2 cellular contexts compared by ENCODE assay signal in genomic region chr12:92034858-92035401, GRCh38.
TF ChIP-seq lines count a peak whose summit lies in the region.

No MANE protein-coding gene starts in this region.

TF ChIP-seq in SK-N-SH, 30 proteins besides CTCF, POLR2A, EP300 and RAD21 (continued from another document):
- TF ChIP-seq FOSL2 (IDR thresholded peaks at IDR 0.05; ENCODE audit: borderline replicate concordance, low read depth) (no peak), MXI1 (IDR thresholded peaks at IDR 0.05; ENCODE audit: low read depth, low read length) (peak; percentile 97), ELF1 (IDR thresholded peaks at IDR 0.05) (no peak), SMC3 (IDR thresholded peaks at IDR 0.05; ENCODE audit: low read depth, low read length) (no peak), CHD2 (IDR thresholded peaks at IDR 0.05; ENCODE audit: low read length, partially characterized antibody) (peak; percentile 55), GABPA (IDR thresholded peaks at IDR 0.05; ENCODE audit: low read depth) (no peak), REST (IDR thresholded peaks at IDR 0.05; ENCODE audit: low read depth, low read length) (no peak), EZH2phosphoT487 (IDR thresholded peaks at IDR 0.05; ENCODE audit: borderline replicate concordance, low read depth) (no peak), JUND (IDR thresholded peaks at IDR 0.05) (peak; percentile 16; the same call in 1 of the 2 replicates), FOXJ3 (CRISPR knock-in tag; IDR thresholded peaks at IDR 0.05) (peak; percentile 86), YY1 (IDR thresholded peaks at IDR 0.05; ENCODE audit: low read depth) (no peak), FOXM1 (IDR thresholded peaks at IDR 0.05; ENCODE audit: low read depth) (no peak), POLR2AphosphoS5 (IDR thresholded peaks at IDR 0.05; ENCODE audit: low read depth, low read length) (no peak), NRF1 (IDR thresholded peaks at IDR 0.05; ENCODE audit: low read depth, low read length) (no peak), ZBTB33 (IDR thresholded peaks at IDR 0.05; ENCODE audit: borderline replicate concordance, low read depth) (no peak), GATA2 (CRISPR knock-in tag; IDR thresholded peaks at IDR 0.05) (no peak), SIN3A (IDR thresholded peaks at IDR 0.05; ENCODE audit: borderline replicate concordance, low read depth, low read length) (no peak), TCF12 (IDR thresholded peaks at IDR 0.05) (peak; percentile 80), RCOR1 (IDR thresholded peaks at IDR 0.05; ENCODE audit: low read length) (peak; percentile 83), TEAD4 (IDR thresholded peaks at IDR 0.05; ENCODE audit: borderline replicate concordance, insufficient read depth) (no peak), USF2 (IDR thresholded peaks at IDR 0.05; ENCODE audit: borderline replicate concordance, low read depth, low read length) (no peak), TAF1 (IDR thresholded peaks at IDR 0.05; ENCODE audit: borderline replicate concordance, low read depth, low read length) (no peak), PBX3 (IDR thresholded peaks at IDR 0.05) (peak; percentile 80), RXRA (IDR thresholded peaks at IDR 0.05; ENCODE audit: borderline replicate concordance, low read depth) (no peak), NFIC (IDR thresholded peaks at IDR 0.05; ENCODE audit: borderline replicate concordance) (peak; percentile 71), MEF2A (IDR thresholded peaks at IDR 0.05; ENCODE audit: borderline replicate concordance, low read depth) (no peak)
TF ChIP-seq in SK-N-SH: peak in this region for 10.

TF ChIP-seq in K562, 482 proteins besides CTCF, POLR2A, EP300 and RAD21 (continued from another document and continues in another):
- TF ChIP-seq MGA (IDR thresholded peaks at IDR 0.05) (peak; percentile 21; the same call in 1 of the 2 replicates), RBM22 (IDR thresholded peaks at IDR 0.05; ENCODE audit: low read depth, low read length, poor library complexity, severe bottlenecking) (no peak), ZNF324 (CRISPR knock-in tag; IDR thresholded peaks at IDR 0.05) (no peak), ZNF668 (CRISPR knock-in tag; IDR thresholded peaks at IDR 0.05) (no peak), CREM (IDR thresholded peaks at IDR 0.05; ENCODE audit: low read depth) (no peak), MEF2D (tag; conservative IDR thresholded peaks at IDR 0.05; ENCODE audit: low read depth) (no peak), SMC3 (conservative IDR thresholded peaks at IDR 0.05; ENCODE audit: insufficient read depth, low read depth, low read length) (no peak), ZNF282 (CRISPR knock-in tag; IDR thresholded peaks at IDR 0.05) (no peak), MNT (conservative IDR thresholded peaks at IDR 0.05) (peak; percentile 82 to 86), ZNF395 (CRISPR knock-in tag; IDR thresholded peaks at IDR 0.05) (no peak), FOXJ3 (CRISPR knock-in tag; IDR thresholded peaks at IDR 0.05) (no peak), CTBP1 (IDR thresholded peaks at IDR 0.05; ENCODE audit: borderline replicate concordance) (no peak), ZBTB26 (CRISPR knock-in tag; IDR thresholded peaks at IDR 0.05) (no peak), GABPA (tag; conservative IDR thresholded peaks at IDR 0.05; ENCODE audit: low read depth) (no peak), SMAD4 (CRISPR knock-in tag; conservative IDR thresholded peaks at IDR 0.05) (no peak), PTTG1 (tag; IDR thresholded peaks at IDR 0.05; ENCODE audit: low read depth) (no peak), ETV5 (CRISPR knock-in tag; IDR thresholded peaks at IDR 0.05; ENCODE audit: low read depth) (no peak), COPS2 (conservative IDR thresholded peaks at IDR 0.05) (no peak), FOXK2 (conservative IDR thresholded peaks at IDR 0.05 in 1 of 2, IDR thresholded peaks at IDR 0.05 in 1 of 2; ENCODE audit: low read depth in 2 of 2) (peak; percentile 63 to 80), GATAD2A (IDR thresholded peaks at IDR 0.05) (no peak), ZNF764 (CRISPR knock-in tag; IDR thresholded peaks at IDR 0.05; ENCODE audit: low read depth) (no peak), ZNF740 (CRISPR knock-in tag; IDR thresholded peaks at IDR 0.05) (no peak), ZNF740 (tag; IDR thresholded peaks at IDR 0.05) (no peak), HNRNPL (IDR thresholded peaks at IDR 0.05; ENCODE audit: low read depth, low read length) (no peak), RBM14 (IDR thresholded peaks at IDR 0.05; ENCODE audit: borderline replicate concordance, insufficient read depth, low read depth, low read length) (no peak), HMG20B (CRISPR knock-in tag; IDR thresholded peaks at IDR 0.05) (no peak), HSF4 (CRISPR knock-in tag; IDR thresholded peaks at IDR 0.05; ENCODE audit: borderline replicate concordance) (no peak), PBX2 (CRISPR knock-in tag; IDR thresholded peaks at IDR 0.05; ENCODE audit: low read depth) (no peak), PBX2 (tag; conservative IDR thresholded peaks at IDR 0.05; ENCODE audit: low read depth) (peak; percentile 38; the same call in 1 of the 2 replicates)
